Comparison of ENCODE assay signal across 21 cellular contexts in the genomic region with DNA sequence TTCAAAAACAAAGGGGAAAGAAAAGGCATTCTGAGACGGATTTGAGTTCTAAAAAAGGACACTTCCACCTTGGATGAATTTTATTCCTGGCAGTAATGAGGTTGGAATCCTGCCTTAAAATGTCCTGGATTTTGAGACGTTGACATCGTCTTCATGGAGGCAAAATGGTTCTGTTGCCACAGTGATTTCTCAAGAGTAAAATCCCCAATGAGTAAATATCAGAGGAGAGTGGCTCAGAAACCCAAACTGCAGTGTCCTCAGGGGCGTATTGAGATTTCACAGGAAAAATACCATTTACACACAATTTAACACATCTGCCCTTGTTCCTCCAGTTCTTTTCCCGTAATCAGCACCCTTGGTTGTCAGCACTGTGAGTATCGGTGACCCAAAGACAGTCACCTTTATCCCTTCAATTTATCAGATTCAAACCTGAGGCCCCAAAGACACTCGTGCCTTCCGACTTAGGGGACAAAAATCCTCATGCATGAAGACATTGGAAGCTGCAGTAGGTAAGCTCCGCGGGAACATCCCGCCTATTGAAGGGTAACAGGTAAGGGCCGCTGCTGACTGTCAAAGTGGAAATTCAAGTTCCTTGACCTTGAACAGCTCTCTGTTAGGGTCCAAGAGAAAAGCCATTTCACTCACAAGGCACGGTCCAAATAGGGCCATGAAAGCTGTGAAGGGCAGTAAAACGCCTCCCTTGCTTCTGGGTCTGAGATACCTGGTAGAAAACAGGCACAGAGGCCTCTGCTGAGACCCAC. TPM values are rescaled to one million over a fixed set of nuclear protein-coding genes. Genes with fewer than 3 reads are reported as not detected.
DNase-seq lines count a peak whose midpoint lies in the region; FAIRE-seq and TF ChIP-seq lines count a peak whose summit lies in the region.
"Had no signal": no experiment of that assay in that cellular context is flagged by ENCODE, and none has a peak within 500 bp of the region (broad histone marks: within the 10 kb centered on the region; RNA-seq: fewer than 3 reads in every experiment).

No MANE protein-coding gene starts in this region.

- no peak overlapping the region for H3K23ac ChIP-seq in H1 (ENCODE audit: insufficient read length)

- H3K4me1 ChIP-seq in H1 (replicated peaks in 1 of 4; ENCODE audit: control insufficient read depth in 3 of 4, insufficient read depth in 4 of 4, low read length in 3 of 4) (peaks cover 0 to 4% (median 0%) of the 10 kb centered on the region in 4 experiments; a peak in 3 of 7 replicates), parathyroid adenoma (peaks cover 3% of the 10 kb centered on the region), tibial nerve (peaks cover 0 to 27% (median 0%) of the 10 kb centered on the region in 4 donors)
- H3K4me1 ChIP-seq: BLaER1 had no signal

- no peak overlapping the region for H2AK5ac ChIP-seq in H1 (ENCODE audit: low read depth, low read length)

- H3K27me3 ChIP-seq in H7 (ENCODE audit: control insufficient read depth, insufficient read depth, low read length) (no peaks in the 10 kb centered on the region), H1 (replicated peaks in 1 of 4; ENCODE audit: control insufficient read depth in 3 of 4, extremely low read depth in 1 of 4, insufficient read depth in 3 of 4, low read length in 3 of 4) (no peaks in the 10 kb centered on the region), parathyroid adenoma (ENCODE audit: control insufficient read depth, insufficient read depth, low read length) (no peaks in the 10 kb centered on the region), tibial nerve (no peaks in the 10 kb centered on the region)
- H3K27me3 ChIP-seq: BLaER1 had no signal

- CTCF ChIA-PET in H1 (lab: Charles Lee; ENCODE audit: partially characterized antibody) = interaction anchor here (0.7 to 1.8 kb wide), 3 partner anchors 22 to 167 kb away, joined by 3 to 5 read pairs (median 4); no protein-coding TSS in a partner anchor

- no peak for TF ChIP-seq EP300 in H1 (IDR thresholded peaks at IDR 0.05; ENCODE audit: borderline replicate concordance in 1 of 2, low read depth in 2 of 2, low read length in 2 of 2)
- no peak for TF ChIP-seq EP300 in tibial nerve (IDR thresholded peaks at IDR 0.05)

- no peak overlapping the region for H2BK15ac ChIP-seq in H1 (ENCODE audit: low read length)

- no peak overlapping the region for H3K56ac ChIP-seq in H1 (replicated peaks; ENCODE audit: insufficient read length, low read depth, low read length)

- H3K4me3 ChIP-seq in H7 (ENCODE audit: insufficient read depth, low read depth, low read length) (no peak overlapping the region), H1 (ENCODE audit: extremely low read depth in 1 of 4, insufficient read depth in 2 of 4, low read depth in 3 of 4, low read length in 4 of 4) (no peak overlapping the region), parathyroid adenoma (ENCODE audit: low read depth, low read length) (no peak overlapping the region), tibial nerve (no peak overlapping the region)
- H3K4me3 ChIP-seq: BLaER1 had no signal

- H3K9me3 ChIP-seq in H1 (ENCODE audit: insufficient read depth in 2 of 2, low read depth in 1 of 2, low read length in 1 of 2) (no peaks in the 10 kb centered on the region), parathyroid adenoma (ENCODE audit: control insufficient read depth, low read length) (no peaks in the 10 kb centered on the region), tibial nerve (no peaks in the 10 kb centered on the region)
- H3K9me3 ChIP-seq: BLaER1 had no signal

- WGBS in H1 (ENCODE audit: extremely low coverage in 1 of 2, insufficient coverage in 1 of 2, insufficient read length in 1 of 2, insufficient replicate concordance in 2 of 2, low coverage in 1 of 2, low lambda C conversion rate in 2 of 2, missing lambda C conversion rate in 1 of 2), 2 experiments = 77% methylated on average over 14 of the region's 14 CpGs; no CpG with 5 or more reads in 1 of the 2 experiments
- whole genome bisulfite sequencing in tibial nerve, 2 donors = 67 to 68% methylated on average over 14 of the region's 14 CpGs

- H2BK5ac ChIP-seq in H1 (ENCODE audit: low read depth, low read length) = no peak overlapping the region

- peak overlapping the region; percentile 31; the same call in 1 of the 2 replicates for H2BK12ac ChIP-seq in H1 (ENCODE audit: low read depth, low read length)

- H3K4ac ChIP-seq in H1 (replicated peaks; ENCODE audit: insufficient read length, low read depth, low read length) = no peak overlapping the region

- no peak overlapping the region for H2BK120ac ChIP-seq in H1 (replicated peaks; ENCODE audit: low read depth, low read length)

- no peak for TF ChIP-seq CTCF in H1 (IDR thresholded peaks at IDR 0.05; ENCODE audit: control extremely low read depth in 1 of 3, insufficient read depth in 1 of 3, low read depth in 1 of 3, low read length in 3 of 3)
- TF ChIP-seq CTCF in parathyroid adenoma (IDR thresholded peaks at IDR 0.05) = no peak
- TF ChIP-seq CTCF in tibial nerve (IDR thresholded peaks at IDR 0.05) = no peak

- H3K36me3 ChIP-seq in H7 (replicated peaks; ENCODE audit: control insufficient read depth, insufficient read depth, low read length) (no peaks in the 10 kb centered on the region), H1 (ENCODE audit: control insufficient read depth in 2 of 4, insufficient read depth in 4 of 4, low read length in 3 of 4) (no peaks in the 10 kb centered on the region), parathyroid adenoma (ENCODE audit: control insufficient read depth, insufficient read depth, low read length) (no peaks in the 10 kb centered on the region), tibial nerve (peaks cover 0 to 22% (median 0%) of the 10 kb centered on the region in 3 donors)

- H4K20me1 ChIP-seq in H1 (replicated peaks in 1 of 2; ENCODE audit: control insufficient read depth in 1 of 2, insufficient read depth in 2 of 2, low read length in 2 of 2) = no peaks in the 10 kb centered on the region
- H4K20me1 ChIP-seq: BLaER1 had no signal

- H4K5ac ChIP-seq in H1 (ENCODE audit: insufficient read length, low read depth, low read length) = no peak overlapping the region

- H3K27ac ChIP-seq in H1 (ENCODE audit: low read depth, low read length) (no peak overlapping the region; the same call in 1 of the 2 replicates), parathyroid adenoma (peak overlapping the region; percentile 51), tibial nerve (peak overlapping the region in 3 of 4 donors; percentile 47 to 76 (median 58))
- H3K27ac ChIP-seq: BLaER1 had no signal

- H3K79me1 ChIP-seq in H1 (ENCODE audit: low read depth, low read length) = no peaks in the 10 kb centered on the region

- H3K18ac ChIP-seq in H1 (ENCODE audit: extremely low read depth, low read length) = no peak overlapping the region

- no peaks in the 10 kb centered on the region for H3K23me2 ChIP-seq in H1 (ENCODE audit: low read depth, low read length)

- POLR2A ChIA-PET in H1 (lab: Charles Lee; ENCODE audit: partially characterized antibody) = no interaction called here

- no peak for TF ChIP-seq RAD21 in H1 (IDR thresholded peaks at IDR 0.05 in 1 of 2, conservative IDR thresholded peaks at IDR 0.05 in 1 of 2; ENCODE audit: low read depth in 2 of 2, low read length in 2 of 2)

- DNase-seq in H7 = peak; percentile 26
- no peak for DNase-seq in H1 (ENCODE audit: low read depth in 1 of 2, low spot score in 2 of 2)
- no peak for DNase-seq in tibial nerve (ENCODE audit: low spot score in 2 of 2)
- DNase-seq in DMS114 treated with DMSO at 0.1 percent for 48 hours (lab: John Stamatoyannopoulos, UW; ENCODE audit: unreplicated experiment) = no peak
- no peak for DNase-seq in HK-2 (ENCODE audit: unreplicated experiment)
- no peak for DNase-seq in occipital lobe (lab: John Stamatoyannopoulos, UW)
- DNase-seq: CD8-positive, alpha-beta T cell; HFFc6; KG1; MV-4-11; NCI-H187; NCI-H2227 treated with DMSO at 0.1 percent for 48 hours; NCI-H524; NCI-H82; OCI-M1; SHP77 treated with DMSO at 0.1 percent for 48 hours had no signal

- no peaks in the 10 kb centered on the region for H3K79me2 ChIP-seq in H1 (ENCODE audit: control insufficient read depth in 1 of 2, insufficient read depth in 2 of 2, low read length in 2 of 2)
- H3K79me2 ChIP-seq in parathyroid adenoma = no peaks in the 10 kb centered on the region

- FAIRE-seq in H1 (lab: Jason Lieb, UNC) = no peak
- FAIRE-seq: GM12891, GM19239, H54 had no signal

- H2BK20ac ChIP-seq in H1 (ENCODE audit: low read length) = no peak overlapping the region

- H4K8ac ChIP-seq in H1 (ENCODE audit: extremely low read depth, insufficient read depth, low read length) = no peak overlapping the region

- H3K9ac ChIP-seq in H1 (replicated peaks in 1 of 4; ENCODE audit: extremely low read depth in 1 of 4, low read depth in 3 of 4, low read length in 3 of 4) (no peak overlapping the region), parathyroid adenoma (no peak overlapping the region)
- H3K9ac ChIP-seq: BLaER1 had no signal

- TF ChIP-seq POLR2A in H1 (IDR thresholded peaks at IDR 0.05; ENCODE audit: control extremely low read depth in 1 of 2, low read depth in 2 of 2, low read length in 2 of 2) (no peak), tibial nerve (IDR thresholded peaks at IDR 0.05) (no peak)

- H3K4me2 ChIP-seq in H1 (ENCODE audit: insufficient read depth in 1 of 2, low read depth in 2 of 2, low read length in 2 of 2) = no peak overlapping the region
- peak overlapping the region; percentile 27 for H3K4me2 ChIP-seq in parathyroid adenoma (ENCODE audit: low read length)
- H3K4me2 ChIP-seq: BLaER1 had no signal

- H2AFZ ChIP-seq in H1 (ENCODE audit: low read length) (no peak overlapping the region), parathyroid adenoma (peak overlapping the region; percentile 60)

- H3K14ac ChIP-seq in H1 (ENCODE audit: insufficient read length) = no peak overlapping the region

- H4K91ac ChIP-seq in H1 (replicated peaks; ENCODE audit: insufficient read length, low read length) = no peak overlapping the region

TF ChIP-seq in H1, 55 proteins besides CTCF, POLR2A, EP300 and RAD21 (continues in another document):
- TF ChIP-seq CBX8 (IDR thresholded peaks at IDR 0.05; ENCODE audit: borderline replicate concordance, low read depth, low read length) = no peak

RNA-seq across cellular contexts. Expression of a gene that starts 34.4 kb away (rescaled TPM):
- total RNA-seq in H7 (2014; rRNA removed; shearing (Covaris generic)) = 1.4 and 1.7 TPM in 2 replicates
- total RNA-seq in H1 (2021; fragmentation: NEBNext Ultra II Directional; extraction: Animal tissue kit (Norgen Biotek cat#: 25700)) = 5.6 and 5.8 TPM in 2 replicates
- polyA plus RNA-seq in H1 (2011; rRNA removed) = 1.8 and 2.2 TPM in 2 replicates
- 4.3 TPM for polyA plus RNA-seq in H1 (2011; cell fraction: cytosol; rRNA removed)
- polyA plus RNA-seq in H1 (2011; cell fraction: nucleus; rRNA removed) = 6.1 TPM
- polyA plus RNA-seq in H1 (2012, experiment 1 of 2) = 4.0 to 5.0 TPM (median 4.6 TPM) in 4 replicates
- 0.66 TPM for polyA plus RNA-seq in H1 (2012, experiment 2 of 2)
- 2.4 TPM for polyA plus RNA-seq in H1 (2013, experiment 1 of 2)
- polyA plus RNA-seq in H1 (2013, experiment 2 of 2) = 2.4 TPM
- 3.5 and 5.3 TPM in 2 replicates for polyA minus RNA-seq in H1 (2011; rRNA and poly(A)+ RNA removed)
- polyA minus RNA-seq in H1 (2011; cell fraction: cytosol; rRNA and poly(A)+ RNA removed) = 4.6 TPM
- 8.3 TPM for polyA minus RNA-seq in H1 (2011; cell fraction: nucleus; rRNA and poly(A)+ RNA removed)
- total RNA-seq in tibial nerve = 10 to 100 TPM; 12.2 to 31.2 (median 15.3) TPM
- 20.9 TPM for total RNA-seq in occipital lobe
- total RNA-seq: CD8-positive, alpha-beta T cell had no signal
